18 cellular contexts compared by ENCODE assay signal in genomic region chr7:47039089-47039648, GRCh38.
A peak's percentile ranks its signal among the peaks of the same experiment; 100 is the strongest.
DNase-seq lines count a peak whose midpoint lies in the region; ATAC-seq and TF ChIP-seq lines count a peak whose summit lies in the region.
"Had no signal": no experiment of that assay in that cellular context is flagged by ENCODE, and none has a peak within 500 bp of the region (broad histone marks: within the 10 kb centered on the region; RNA-seq: fewer than 3 reads in every experiment).

No MANE protein-coding gene starts in this region.

- H3K4me3 ChIP-seq in ascending aorta (no peak overlapping the region), gastrocnemius medialis (no peak overlapping the region)
- no peak overlapping the region for H3K4me3 ChIP-seq in CD8-positive, alpha-beta T cell (ENCODE audit: low read depth, low read length)
- H3K4me3 ChIP-seq: mucosa of descending colon had no signal

- H3K27me3 Mint-ChIP-seq in CD8-positive, alpha-beta T cell (ENCODE audit: low read depth) = no peaks in the 10 kb centered on the region
- H3K27me3 Mint-ChIP-seq: activated B cell treated with CpG ODN at 0.5 μM for 24 hours; activated CD8-positive, alpha-beta memory T cell treated with anti-CD3 and anti-CD28 coated beads, Interleukin-2, amount 10 ng/mL, durations not matched to agents 7 days and 5 days had no signal

- H3K4me3 Mint-ChIP-seq in CD8-positive, alpha-beta T cell = no peak overlapping the region
- H3K4me3 Mint-ChIP-seq: activated B cell treated with CpG ODN at 0.5 μM for 24 hours; activated CD8-positive, alpha-beta memory T cell treated with anti-CD3 and anti-CD28 coated beads, Interleukin-2, amount 10 ng/mL, durations not matched to agents 7 days and 5 days had no signal

- peak overlapping the region; percentile 27 to 61 for H3K27ac ChIP-seq in ascending aorta
- H3K27ac ChIP-seq in gastrocnemius medialis = peak overlapping the region; percentile 58 to 75 (median 72)
- H3K27ac ChIP-seq in CD8-positive, alpha-beta T cell (ENCODE audit: low read depth, low read length) = no peak overlapping the region

- no peaks in the 10 kb centered on the region for H3K4me1 Mint-ChIP-seq in CD8-positive, alpha-beta T cell (ENCODE audit: low read depth)
- H3K4me1 Mint-ChIP-seq: activated B cell treated with CpG ODN at 0.5 μM for 24 hours; activated CD8-positive, alpha-beta memory T cell treated with anti-CD3 and anti-CD28 coated beads, Interleukin-2, amount 10 ng/mL, durations not matched to agents 7 days and 5 days had no signal

- TF ChIP-seq CTCF in ascending aorta (IDR thresholded peaks at IDR 0.05) (no peak), gastrocnemius medialis (IDR thresholded peaks at IDR 0.05 in 4 of 5, conservative IDR thresholded peaks at IDR 0.05 in 1 of 5) (no peak)
- no peak for TF ChIP-seq CTCF in CD8-positive, alpha-beta T cell (IDR thresholded peaks at IDR 0.05)

- no peak overlapping the region for H3K27ac Mint-ChIP-seq in CD8-positive, alpha-beta T cell
- H3K27ac Mint-ChIP-seq: activated B cell treated with CpG ODN at 0.5 μM for 24 hours; activated CD8-positive, alpha-beta memory T cell treated with anti-CD3 and anti-CD28 coated beads, Interleukin-2, amount 10 ng/mL, durations not matched to agents 7 days and 5 days had no signal

- in situ Hi-C loops in gastrocnemius medialis (cut with MboI; ENCODE audit: low sequenced_read_pairs in 4 of 4) = no loop called here

- CTCF ChIA-PET in CD8-positive, alpha-beta T cell (lab: Charles Lee) = no interaction called here

- H3K36me3 Mint-ChIP-seq in CD8-positive, alpha-beta T cell = no peaks in the 10 kb centered on the region
- H3K36me3 Mint-ChIP-seq: activated CD8-positive, alpha-beta memory T cell treated with anti-CD3 and anti-CD28 coated beads, Interleukin-2, amount 10 ng/mL, durations not matched to agents 7 days and 5 days had no signal

- H3K4me1 ChIP-seq in ascending aorta = peaks cover 0 to 7% of the 10 kb centered on the region in 2 donors
- peaks cover 29 to 42% of the 10 kb centered on the region in 2 donors for H3K4me1 ChIP-seq in gastrocnemius medialis
- H3K4me1 ChIP-seq in CD8-positive, alpha-beta T cell (ENCODE audit: insufficient read depth, low read length) = no peaks in the 10 kb centered on the region

- ATAC-seq in gastrocnemius medialis = no peak
- no peak for ATAC-seq in GM18519 (IDR thresholded peaks at IDR 0.05; ENCODE audit: low FRiP score, unreplicated experiment)
- no peak for ATAC-seq in CD8-positive, alpha-beta T cell
- ATAC-seq: activated CD8-positive, alpha-beta memory T cell treated with anti-CD3 and anti-CD28 coated beads, Interleukin-2, amount 10 ng/mL, durations not matched to agents 7 days and 5 days; HepG2; mucosa of descending colon had no signal

- intact Hi-C loops in ascending aorta (cut with DNase I) (no loop called here), gastrocnemius medialis (cut with DNase I; ENCODE audit: low total_unique reads) (no loop called here)
- intact Hi-C loops in CD8-positive, alpha-beta T cell (cut with DNase I, micrococcal nuclease) = loop anchor here in 1 of 2 experiments (5.0 kb wide), 1 partner anchor 48 kb away; no protein-coding TSS in a partner anchor

- POLR2A ChIA-PET in CD8-positive, alpha-beta T cell (lab: Charles Lee) = no interaction called here

- TF ChIP-seq POLR2A in gastrocnemius medialis (IDR thresholded peaks at IDR 0.05) = no peak

- peak; percentile 82 for DNase-seq in ELF-1 (ENCODE audit: low read depth, low spot score)
- DNase-seq in ascending aorta (ENCODE audit: low spot score in 2 of 2) = no peak
- DNase-seq in islet precursor cell = peak; percentile 89
- no peak for DNase-seq in gastrocnemius medialis
- no peak for DNase-seq in foreskin melanocyte
- no peak for DNase-seq in NCI-H226
- no peak for DNase-seq in CD8-positive, alpha-beta T cell
- DNase-seq: activated B cell treated with CpG ODN at 0.5 μM for 24 hours; activated CD8-positive, alpha-beta memory T cell treated with anti-CD3 and anti-CD28 coated beads, Interleukin-2, amount 10 ng/mL, durations not matched to agents 7 days and 5 days; activated gamma-delta T cell; DMS153; mucosa of descending colon; MV-4-11; NCI-H2081 treated with DMSO at 0.1 percent for 48 hours; NCI-H82; T-helper 1 cell had no signal

- no peaks in the 10 kb centered on the region for H3K36me3 ChIP-seq in ascending aorta
- no peaks in the 10 kb centered on the region for H3K36me3 ChIP-seq in gastrocnemius medialis
- H3K36me3 ChIP-seq in CD8-positive, alpha-beta T cell (ENCODE audit: insufficient read depth, low read length) = no peaks in the 10 kb centered on the region

- H3K27me3 ChIP-seq in ascending aorta (no peaks in the 10 kb centered on the region), gastrocnemius medialis (no peaks in the 10 kb centered on the region)
- H3K27me3 ChIP-seq in CD8-positive, alpha-beta T cell (ENCODE audit: insufficient read depth, low read length) = no peaks in the 10 kb centered on the region

- no peaks in the 10 kb centered on the region for H3K9me3 Mint-ChIP-seq in CD8-positive, alpha-beta T cell
- H3K9me3 Mint-ChIP-seq: activated B cell treated with CpG ODN at 0.5 μM for 24 hours had no signal

- H3K9me3 ChIP-seq in ascending aorta (no peaks in the 10 kb centered on the region), gastrocnemius medialis (no peaks in the 10 kb centered on the region)
- H3K9me3 ChIP-seq in CD8-positive, alpha-beta T cell (ENCODE audit: low read length) = no peaks in the 10 kb centered on the region
- H3K9me3 ChIP-seq: mucosa of descending colon had no signal

Comparison
In these comparisons a context has a peak if more than half of its experiments do, and no peak if none do; other contexts are left out.
1. DNase-seq: peak in ELF-1 (single experiment) and islet precursor cell (single experiment); none in ascending aorta (0 of 2), gastrocnemius medialis (0 of 2), foreskin melanocyte (single experiment), NCI-H226 (single experiment) and CD8-positive, alpha-beta T cell (0 of 7).